27 cellular contexts compared by ENCODE assay signal in the genomic region with DNA sequence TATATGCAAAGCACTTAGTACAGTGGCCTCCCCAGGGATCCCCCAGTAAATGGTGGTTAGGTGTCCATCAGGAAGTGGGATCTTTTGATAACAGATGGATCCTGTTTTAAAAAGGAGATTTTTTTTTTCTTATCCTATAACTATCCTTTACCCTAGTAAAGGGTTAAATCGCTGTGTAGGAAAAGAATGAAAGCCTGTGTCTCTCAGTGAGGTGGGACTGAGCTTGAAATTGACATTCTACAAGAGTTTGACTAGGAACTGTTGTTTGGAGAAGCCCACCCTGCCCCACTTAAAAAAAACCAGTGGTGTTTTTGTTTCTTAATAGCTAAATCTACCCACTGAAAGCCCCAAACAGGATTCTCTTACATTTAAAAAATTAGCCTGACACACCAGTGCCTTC.
"Had no signal": no experiment of that assay in that cellular context is flagged by ENCODE, and none has a peak within 500 bp of the region (broad histone marks: within the 10 kb centered on the region; RNA-seq: fewer than 3 reads in every experiment).

No MANE protein-coding gene starts in this region.

- H3K4me3 ChIP-seq: body of pancreas, lung, pancreas, spleen, thoracic aorta, upper lobe of right lung had no signal

- H3K36me3 ChIP-seq: pancreas, spleen, thoracic aorta, upper lobe of right lung, WERI-Rb-1 had no signal

- DNase-seq: activated CD4-positive, alpha-beta T cell treated with anti-CD3 and anti-CD28 coated beads, Interleukin-2, amount 10 ng/mL, durations not matched to agents 7 days and 5 days; activated CD4-positive, CD25-positive, alpha-beta regulatory T cell treated with anti-CD3 and anti-CD28 coated beads, Interleukin-2, amount 50 U/mL, for 72 hours; activated CD8-positive, alpha-beta memory T cell treated with anti-CD3 and anti-CD28 coated beads, Interleukin-2, amount 10 ng/mL, durations not matched to agents 7 days and 5 days; activated CD8-positive, alpha-beta T cell treated with anti-CD3 and anti-CD28 coated beads for 36 hours; activated effector memory CD4-positive, alpha-beta T cell treated with anti-CD3 and anti-CD28 coated beads, Interleukin-2, amount 50 U/mL, for 16 hours; activated naive CD4-positive, alpha-beta T cell treated with anti-CD3 and anti-CD28 coated beads, Interleukin-2, amount 10 ng/mL, durations not matched to agents 7 days and 5 days; activated naive CD8-positive, alpha-beta T cell treated with anti-CD3 and anti-CD28 coated beads, Interleukin-2, amount 50 U/mL, for 24 hours; activated T-cell treated with anti-CD3 and anti-CD28 coated beads for 4 hours; body of pancreas; dermis blood vessel endothelial cell; effector CD8-positive, alpha-beta T cell; erythroblast; foreskin keratinocyte; glutamatergic neuron; midbrain; pancreas; spleen; stimulated activated CD4-positive, alpha-beta T cell treated with anti-CD3 and anti-CD28 coated beads, Interleukin-4, amount 100 ng/mL, for 24 hours; stimulated activated naive CD4-positive, alpha-beta T cell treated with Interleukin-2 at 50 U/mL for 16 hours; upper lobe of right lung; WERI-Rb-1 had no signal

- H3K4me1 ChIP-seq: foreskin keratinocyte had no signal

- FAIRE-seq: islet of Langerhans, pancreas, TTC549 had no signal

- H3K27ac ChIP-seq: body of pancreas, foreskin keratinocyte, pancreas, spleen, upper lobe of right lung, WERI-Rb-1 had no signal

- ATAC-seq: activated CD8-positive, alpha-beta memory T cell treated with anti-CD3 and anti-CD28 coated beads, Interleukin-2, amount 10 ng/mL, durations not matched to agents 7 days and 5 days; activated CD8-positive, alpha-beta T cell treated with anti-CD3 and anti-CD28 coated beads for 36 hours; activated naive CD8-positive, alpha-beta T cell treated with anti-CD3 and anti-CD28 coated beads, Interleukin-2, amount 50 U/mL, for 24 hours; body of pancreas; natural killer cell treated with Interleukin-12 subunit alpha and Interleukin-12 subunit beta and Interleukin-15 and Interleukin-18, amount 100 ng/mL, for 72 hours; pancreas; SK-N-SH treated with all-trans-retinoic acid at 6 μM for 48 hours; upper lobe of right lung had no signal

- H3K27me3 ChIP-seq: body of pancreas, foreskin keratinocyte, pancreas, upper lobe of right lung had no signal

- H3K9me3 ChIP-seq: body of pancreas, pancreas, spleen, thoracic aorta, upper lobe of right lung had no signal
